20 cellular contexts compared by ENCODE assay signal in the genomic region with DNA sequence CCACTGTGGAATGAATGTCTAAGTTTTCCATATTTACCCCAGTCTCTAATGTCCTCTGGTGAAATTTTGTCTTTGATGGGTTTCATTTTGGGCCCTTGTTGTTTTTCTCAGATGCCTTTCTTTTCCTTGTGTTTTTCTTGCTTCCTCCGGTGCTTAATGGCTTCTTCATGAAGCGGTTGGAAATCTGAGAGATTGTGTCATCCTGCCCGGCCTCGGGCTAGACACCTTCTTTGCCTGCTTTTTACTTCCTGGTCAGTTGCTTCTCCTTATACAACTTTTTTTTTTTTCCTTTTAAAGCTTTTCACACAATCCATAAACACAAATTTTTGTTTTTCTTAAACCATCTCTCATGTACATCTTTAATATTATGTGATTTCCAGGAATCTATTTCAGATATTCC. TPM values are rescaled to one million over a fixed set of nuclear protein-coding genes. Genes with fewer than 3 reads are reported as not detected.
DNase-seq lines count a peak whose midpoint lies in the region; ATAC-seq and TF ChIP-seq lines count a peak whose summit lies in the region.
"Had no signal": no experiment of that assay in that cellular context is flagged by ENCODE, and none has a peak within 500 bp of the region (broad histone marks: within the 10 kb centered on the region; RNA-seq: fewer than 3 reads in every experiment).

No MANE protein-coding gene starts in this region.

- peak overlapping the region; percentile 92 for H3K4me3 Mint-ChIP-seq in activated T-helper 17 cell treated with anti-CD3 and anti-CD28 coated beads, Interleukin-2, amount 50 U/mL, for 72 hours
- peak overlapping the region; percentile 1 for H3K4me3 Mint-ChIP-seq in stimulated activated effector memory CD8-positive, alpha-beta T cell treated with anti-CD3 and anti-CD28 coated beads, Interleukin-12 subunit alpha, Interleukin-12 subunit beta, amount 100 ng/mL, for 72 hours
- H3K4me3 Mint-ChIP-seq: activated naive CD4-positive, alpha-beta T cell treated with anti-CD3 and anti-CD28 coated beads for 36 hours had no signal

- H3K36me3 ChIP-seq in uterus = no peaks in the 10 kb centered on the region

- no peak overlapping the region for H3K27ac ChIP-seq in uterus
- H3K27ac ChIP-seq: coronary artery had no signal

- no peak for TF ChIP-seq POLR2A in uterus (IDR thresholded peaks at IDR 0.05)

- no peaks in the 10 kb centered on the region for H3K9me3 ChIP-seq in uterus

- H3K9me3 Mint-ChIP-seq in activated T-helper 17 cell treated with anti-CD3 and anti-CD28 coated beads, Interleukin-2, amount 50 U/mL, for 72 hours = no peaks in the 10 kb centered on the region
- no peaks in the 10 kb centered on the region for H3K9me3 Mint-ChIP-seq in stimulated activated effector memory CD8-positive, alpha-beta T cell treated with anti-CD3 and anti-CD28 coated beads, Interleukin-12 subunit alpha, Interleukin-12 subunit beta, amount 100 ng/mL, for 72 hours
- H3K9me3 Mint-ChIP-seq: activated naive CD4-positive, alpha-beta T cell treated with anti-CD3 and anti-CD28 coated beads for 36 hours had no signal

- H3K4me1 ChIP-seq in uterus = peaks cover 0 to 6% of the 10 kb centered on the region in 2 donors

- no peak for ATAC-seq in activated T-helper 17 cell treated with anti-CD3 and anti-CD28 coated beads, Interleukin-2, amount 50 U/mL, for 72 hours (replicated peaks)
- no peak for ATAC-seq in stimulated activated effector memory CD8-positive, alpha-beta T cell treated with anti-CD3 and anti-CD28 coated beads, Interleukin-12 subunit alpha, Interleukin-12 subunit beta, amount 100 ng/mL, for 72 hours
- no peak for ATAC-seq in HG02759 (IDR thresholded peaks at IDR 0.05; ENCODE audit: unreplicated experiment)
- ATAC-seq: left lobe of liver had no signal

- peaks cover 74% of the 10 kb centered on the region for H3K36me3 Mint-ChIP-seq in activated T-helper 17 cell treated with anti-CD3 and anti-CD28 coated beads, Interleukin-2, amount 50 U/mL, for 72 hours (ENCODE audit: low read depth)
- H3K36me3 Mint-ChIP-seq in stimulated activated effector memory CD8-positive, alpha-beta T cell treated with anti-CD3 and anti-CD28 coated beads, Interleukin-12 subunit alpha, Interleukin-12 subunit beta, amount 100 ng/mL, for 72 hours = peaks cover 55% of the 10 kb centered on the region

- H3K4me3 ChIP-seq in uterus = no peak overlapping the region
- H3K4me3 ChIP-seq: skin epidermis had no signal

- no peak for TF ChIP-seq CTCF in uterus (IDR thresholded peaks at IDR 0.05)

- DNase-seq in EL (peak; percentile 50), islet precursor cell (peak; percentile 76), putamen (ENCODE audit: low spot score) (no peak), NCI-H1417 treated with DMSO at 0.1 percent for 48 hours (lab: John Stamatoyannopoulos, UW) (no peak), uterus (no peak)
- no peak for DNase-seq in stimulated activated effector memory CD8-positive, alpha-beta T cell treated with anti-CD3 and anti-CD28 coated beads, Interleukin-12 subunit alpha, Interleukin-12 subunit beta, amount 100 ng/mL, for 72 hours (ENCODE audit: low spot score in 2 of 2)
- DNase-seq: activated CD4-positive, alpha-beta T cell treated with anti-CD3 and anti-CD28 coated beads, Interleukin-2, amount 50 U/mL, for 48 hours; activated naive CD4-positive, alpha-beta T cell treated with anti-CD3 and anti-CD28 coated beads for 36 hours; activated T-cell treated with anti-CD3 and anti-CD28 coated beads for 4 hours; GF-D8; MM.1S; NCI-H2029 treated with DMSO at 0.1 percent for 48 hours; NCI-H446; stimulated activated CD4-positive, alpha-beta T cell treated with anti-CD3 and anti-CD28 coated beads, Interleukin-4, amount 100 ng/mL, for 24 hours; substantia nigra had no signal

- H3K27me3 ChIP-seq in uterus = no peaks in the 10 kb centered on the region

- H3K4me1 Mint-ChIP-seq in activated T-helper 17 cell treated with anti-CD3 and anti-CD28 coated beads, Interleukin-2, amount 50 U/mL, for 72 hours = peaks cover 63% of the 10 kb centered on the region
- H3K4me1 Mint-ChIP-seq in stimulated activated effector memory CD8-positive, alpha-beta T cell treated with anti-CD3 and anti-CD28 coated beads, Interleukin-12 subunit alpha, Interleukin-12 subunit beta, amount 100 ng/mL, for 72 hours = peaks cover 86% of the 10 kb centered on the region

- H3K27me3 Mint-ChIP-seq in activated T-helper 17 cell treated with anti-CD3 and anti-CD28 coated beads, Interleukin-2, amount 50 U/mL, for 72 hours = no peaks in the 10 kb centered on the region

- H3K27ac Mint-ChIP-seq in activated T-helper 17 cell treated with anti-CD3 and anti-CD28 coated beads, Interleukin-2, amount 50 U/mL, for 72 hours = peak overlapping the region; percentile 76
- H3K27ac Mint-ChIP-seq in stimulated activated effector memory CD8-positive, alpha-beta T cell treated with anti-CD3 and anti-CD28 coated beads, Interleukin-12 subunit alpha, Interleukin-12 subunit beta, amount 100 ng/mL, for 72 hours = no peak overlapping the region
- H3K27ac Mint-ChIP-seq: activated naive CD4-positive, alpha-beta T cell treated with anti-CD3 and anti-CD28 coated beads for 36 hours had no signal

- intact Hi-C loops in uterus (cut with DNase I; ENCODE audit: low total_unique reads) = no loop called here

RNA-seq across cellular contexts. Expression of gene ETV6, which starts 7.1 kb away (rescaled TPM):
- total RNA-seq in activated T-helper 17 cell treated with anti-CD3 and anti-CD28 coated beads, Interleukin-2, amount 50 U/mL, for 72 hours = 10 to 100 TPM; 45.9 to 49.0 TPM
- 10 to 100 TPM in 1 of 4 donors, 1 to 10 TPM in 3; 7.6 to 45.5 (median 8.2) TPM for total RNA-seq in uterus

Comparison
In these comparisons a context has a peak if more than half of its experiments do, and no peak if none do; other contexts are left out.
1. DNase-seq: peak in EL (single experiment) and islet precursor cell (single experiment); none in stimulated activated effector memory CD8-positive, alpha-beta T cell treated with anti-CD3 and anti-CD28 coated beads, Interleukin-12 subunit alpha, Interleukin-12 subunit beta, amount 100 ng/mL, for 72 hours (0 of 2), putamen (single experiment), NCI-H1417 treated with DMSO at 0.1 percent for 48 hours (single experiment) and uterus (0 of 2).